In genomic region chr13:90416938-90417337, GRCh38 we compare ENCODE assay signal across 15 cellular contexts.
"Had no signal": no experiment of that assay in that cellular context is flagged by ENCODE, and none has a peak within 500 bp of the region (broad histone marks: within the 10 kb centered on the region; RNA-seq: fewer than 3 reads in every experiment).

No MANE protein-coding gene starts in this region.

- H3K79me2 ChIP-seq: parathyroid adenoma had no signal

- H3K9ac ChIP-seq: parathyroid adenoma had no signal

- H3K27ac ChIP-seq: cardiac muscle cell, left lung, parathyroid adenoma, spleen, transverse colon had no signal

- H3K36me3 ChIP-seq: cardiac muscle cell, left lung, spleen, transverse colon had no signal

- DNase-seq: activated CD4-positive, alpha-beta T cell treated with anti-CD3 and anti-CD28 coated beads, Interleukin-2, amount 50 U/mL, for 4 hours; activated CD4-positive, CD25-positive, alpha-beta regulatory T cell treated with anti-CD3 and anti-CD28 coated beads, Interleukin-2, amount 50 U/mL, for 72 hours; activated CD8-positive, alpha-beta memory T cell treated with anti-CD3 and anti-CD28 coated beads, Interleukin-2, amount 10 ng/mL, durations not matched to agents 7 days and 5 days; activated gamma-delta T cell; activated T-cell treated with anti-CD3 and anti-CD28 coated beads, Interleukin-2, amount 50 U/mL, for 48 hours; amygdala; foreskin melanocyte; head of caudate nucleus; left lung; retina; spleen; stimulated activated CD4-positive, alpha-beta T cell treated with anti-CD3 and anti-CD28 coated beads, Interleukin-1b, Interleukin-23, amount 100 ng/mL, for 48 hours; transverse colon had no signal

- H3K27me3 ChIP-seq: cardiac muscle cell, left lung, spleen, transverse colon had no signal

- H3K4me1 ChIP-seq: left lung, parathyroid adenoma, spleen, transverse colon had no signal

- H3K4me3 ChIP-seq: cardiac muscle cell, left lung, spleen, transverse colon had no signal

- H3K9me3 ChIP-seq: left lung, transverse colon had no signal

- H2AFZ ChIP-seq: parathyroid adenoma had no signal
